8 cellular contexts compared by ENCODE assay signal in genomic region chr10:54057357-54057756, GRCh38.
"Had no signal": no experiment of that assay in that cellular context is flagged by ENCODE, and none has a peak within 500 bp of the region (broad histone marks: within the 10 kb centered on the region; RNA-seq: fewer than 3 reads in every experiment).

No MANE protein-coding gene starts in this region.

- FAIRE-seq: G401.6, GM12878, GM12891, GM12892, GM18507, GM19239 had no signal

- DNase-seq: GDM1, GF-D8 had no signal

- ATAC-seq: GM12878 had no signal

- H3K4me3 ChIP-seq: GM12878 had no signal
